Comparison of ENCODE assay signal across 16 cellular contexts in the genomic region with DNA sequence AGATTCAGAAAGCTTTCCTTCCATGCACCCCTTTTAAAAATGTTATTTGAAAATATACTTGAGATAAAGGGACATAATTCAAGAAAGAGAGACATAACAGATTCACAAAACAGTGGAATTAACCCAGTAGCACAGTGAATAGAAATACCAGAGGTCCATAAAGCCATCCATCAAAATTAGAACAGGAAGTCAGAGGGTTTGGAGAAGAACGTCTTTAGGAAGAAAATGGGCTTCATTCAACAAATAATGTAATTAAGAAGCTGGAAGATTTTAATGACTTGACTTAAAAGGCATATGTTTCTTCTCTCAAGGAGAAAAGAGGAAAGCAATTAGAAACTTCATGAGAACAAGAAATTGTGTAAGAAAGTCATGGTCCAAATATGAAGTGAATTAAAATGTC.
DNase-seq lines count a peak whose midpoint lies in the region.
"Had no signal": no experiment of that assay in that cellular context is flagged by ENCODE, and none has a peak within 500 bp of the region (broad histone marks: within the 10 kb centered on the region; RNA-seq: fewer than 3 reads in every experiment).

No MANE protein-coding gene starts in this region.

- no peak overlapping the region for H3K4me3 Mint-ChIP-seq in activated naive CD4-positive, alpha-beta T cell treated with anti-CD3 and anti-CD28 coated beads, Interleukin-2, amount 50 U/mL, for 24 hours
- H3K4me3 Mint-ChIP-seq: B cell; CD8-positive, alpha-beta memory T cell; GM23338 had no signal

- H3K9me3 Mint-ChIP-seq in activated naive CD4-positive, alpha-beta T cell treated with anti-CD3 and anti-CD28 coated beads, Interleukin-2, amount 50 U/mL, for 24 hours: no peaks in the 10 kb centered on the region
- H3K9me3 Mint-ChIP-seq: CD8-positive, alpha-beta memory T cell; GM23338 had no signal

- peaks cover 1% of the 10 kb centered on the region for H3K27me3 Mint-ChIP-seq in activated naive CD4-positive, alpha-beta T cell treated with anti-CD3 and anti-CD28 coated beads, Interleukin-2, amount 50 U/mL, for 24 hours
- H3K27me3 Mint-ChIP-seq: B cell had no signal

- H3K36me3 ChIP-seq in adipocyte (ENCODE audit: control insufficient read depth, insufficient read depth, low read length, severe bottlenecking): no peaks in the 10 kb centered on the region

- no peak overlapping the region for H3K9ac ChIP-seq in adipocyte (ENCODE audit: low read length)

- H3K27me3 ChIP-seq in adipocyte (replicated peaks; ENCODE audit: control insufficient read depth, insufficient read depth, low read length): no peaks in the 10 kb centered on the region

- peaks cover 4% of the 10 kb centered on the region for H3K4me1 Mint-ChIP-seq in activated naive CD4-positive, alpha-beta T cell treated with anti-CD3 and anti-CD28 coated beads, Interleukin-2, amount 50 U/mL, for 24 hours
- H3K4me1 Mint-ChIP-seq: CD8-positive, alpha-beta memory T cell had no signal

- no peaks in the 10 kb centered on the region for H3K9me3 ChIP-seq in adipocyte (ENCODE audit: control insufficient read depth, low read length)
- H3K9me3 ChIP-seq: Caco-2 had no signal

- peak overlapping the region; percentile 9 for H3K27ac Mint-ChIP-seq in activated naive CD4-positive, alpha-beta T cell treated with anti-CD3 and anti-CD28 coated beads, Interleukin-2, amount 50 U/mL, for 24 hours
- H3K27ac Mint-ChIP-seq: B cell; CD8-positive, alpha-beta memory T cell; GM23338 had no signal

- no peaks in the 10 kb centered on the region for H3K36me3 Mint-ChIP-seq in activated naive CD4-positive, alpha-beta T cell treated with anti-CD3 and anti-CD28 coated beads, Interleukin-2, amount 50 U/mL, for 24 hours
- H3K36me3 Mint-ChIP-seq: CD8-positive, alpha-beta memory T cell had no signal

- no peak for DNase-seq in activated naive CD4-positive, alpha-beta T cell (lab: John Stamatoyannopoulos, UW)
- DNase-seq in adipocyte (ENCODE audit: low read depth) (peak; percentile 34), foreskin melanocyte (peak; percentile 23), NCI-H2227 (lab: John Stamatoyannopoulos, UW; ENCODE audit: unreplicated experiment) (no peak), anterior cingulate cortex (lab: John Stamatoyannopoulos, UW) (no peak), NCI-H187 treated with DMSO at 0.1 percent for 48 hours (lab: John Stamatoyannopoulos, UW) (no peak)
- DNase-seq in central memory CD4-positive, alpha-beta T cell: no peak
- DNase-seq: C1 segment of cervical spinal cord; Caco-2; CD8-positive, alpha-beta memory T cell; DMS79; EL; H7 had no signal

- no peak overlapping the region for H3K4me3 ChIP-seq in adipocyte (ENCODE audit: low read length)
- H3K4me3 ChIP-seq: GM23338 had no signal

- H3K4me1 ChIP-seq in adipocyte (ENCODE audit: control insufficient read depth, insufficient read depth, low read length): no peaks in the 10 kb centered on the region
- H3K4me1 ChIP-seq: Caco-2 had no signal

Comparison
In these comparisons a context has a peak if more than half of its experiments do, and no peak if none do; other contexts are left out.
1. DNase-seq: peak in adipocyte (single experiment) and foreskin melanocyte (single experiment); none in activated naive CD4-positive, alpha-beta T cell (0 of 4), central memory CD4-positive, alpha-beta T cell (single experiment), NCI-H2227 (single experiment), anterior cingulate cortex (0 of 58) and NCI-H187 treated with DMSO at 0.1 percent for 48 hours (single experiment).